ENCODE assay signal across 16 cellular contexts in the genomic region with DNA sequence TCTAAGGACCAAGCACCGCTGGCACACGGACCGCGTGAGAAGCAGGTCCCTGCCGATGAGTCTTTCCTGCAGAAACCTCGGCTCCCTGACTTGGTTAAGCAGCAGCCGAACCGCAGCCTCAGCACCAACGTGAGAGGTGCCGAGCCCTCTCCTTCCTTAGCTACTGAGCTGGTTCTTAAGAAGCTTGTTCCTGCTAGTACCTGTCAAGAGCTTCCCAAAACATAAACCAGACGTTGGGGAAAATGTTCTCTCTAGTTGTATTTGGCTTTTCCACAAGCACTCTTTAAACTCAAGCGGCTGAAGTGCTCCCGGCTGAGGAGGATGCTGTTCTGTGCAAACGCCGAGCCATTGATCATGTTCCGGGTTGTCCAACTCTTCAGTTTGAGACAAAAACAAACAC. TPM values are rescaled to one million over a fixed set of nuclear protein-coding genes. Genes with fewer than 3 reads are reported as not detected.
A peak's percentile ranks its signal among the peaks of the same experiment; 100 is the strongest.
DNase-seq lines count a peak whose midpoint lies in the region; ATAC-seq and TF ChIP-seq lines count a peak whose summit lies in the region.
"Had no signal": no experiment of that assay in that cellular context is flagged by ENCODE, and none has a peak within 500 bp of the region (broad histone marks: within the 10 kb centered on the region; RNA-seq: fewer than 3 reads in every experiment).

No MANE protein-coding gene starts in this region.

- no peaks in the 10 kb centered on the region for H3K36me3 Mint-ChIP-seq in activated CD8-positive, alpha-beta T cell treated with anti-CD3 and anti-CD28 coated beads, Interleukin-2, amount 10 ng/mL, durations not matched to agents 7 days and 5 days (ENCODE audit: low read depth)
- H3K36me3 Mint-ChIP-seq: activated naive CD4-positive, alpha-beta T cell treated with anti-CD3 and anti-CD28 coated beads, Interleukin-2, amount 10 ng/mL, durations not matched to agents 7 days and 5 days had no signal

- ATAC-seq in left ventricle myocardium superior (peak; percentile 44), left cardiac atrium (no peak)
- ATAC-seq in activated CD8-positive, alpha-beta T cell treated with anti-CD3 and anti-CD28 coated beads, Interleukin-2, amount 10 ng/mL, durations not matched to agents 7 days and 5 days = no peak
- ATAC-seq: left colon, sciatic nerve had no signal

- TF ChIP-seq CTCF in ascending aorta (IDR thresholded peaks at IDR 0.05) (no peak), GM20000 (IDR thresholded peaks at IDR 0.05; ENCODE audit: extremely low read depth, missing control alignments) (no peak)

- no peaks in the 10 kb centered on the region for H3K4me1 ChIP-seq in ascending aorta
- H3K4me1 ChIP-seq in muscle layer of duodenum (ENCODE audit: control insufficient read depth in 1 of 2, insufficient read depth in 2 of 2, low read length in 2 of 2) = peaks cover 5 to 19% of the 10 kb centered on the region in 2 donors

- POLR2A ChIA-PET in activated CD8-positive, alpha-beta T cell treated with anti-CD3 and anti-CD28 coated beads, Interleukin-2, amount 10 ng/mL, durations not matched to agents 7 days and 5 days (lab: Charles Lee) = no interaction called here

- H3K27ac ChIP-seq in ascending aorta (peak overlapping the region in 1 of 2 donors; percentile 21), muscle layer of duodenum (ENCODE audit: low read length) (no peak overlapping the region)

- peak overlapping the region; percentile 2 to 41 for H3K4me3 ChIP-seq in ascending aorta
- peak overlapping the region; percentile 37 to 46 for H3K4me3 ChIP-seq in muscle layer of duodenum (ENCODE audit: low read depth in 1 of 2, low read length in 2 of 2)

- peaks cover 5% of the 10 kb centered on the region for H3K27me3 Mint-ChIP-seq in activated CD8-positive, alpha-beta T cell treated with anti-CD3 and anti-CD28 coated beads, Interleukin-2, amount 10 ng/mL, durations not matched to agents 7 days and 5 days (ENCODE audit: low read depth)

- DNase-seq in left ventricle myocardium superior = no peak
- no peak for DNase-seq in left cardiac atrium
- no peak for DNase-seq in ascending aorta (ENCODE audit: low spot score in 2 of 2)
- no peak for DNase-seq in GM20000 (ENCODE audit: low spot score)
- no peak for DNase-seq in foreskin melanocyte
- DNase-seq in activated CD8-positive, alpha-beta T cell treated with anti-CD3 and anti-CD28 coated beads, Interleukin-2, amount 10 ng/mL, durations not matched to agents 7 days and 5 days = no peak
- DNase-seq: activated CD4-positive, alpha-beta memory T cell treated with anti-CD3 and anti-CD28 coated beads, Interleukin-2, amount 10 ng/mL, durations not matched to agents 7 days and 5 days; activated naive CD4-positive, alpha-beta T cell treated with anti-CD3 and anti-CD28 coated beads, Interleukin-2, amount 10 ng/mL, durations not matched to agents 7 days and 5 days; activated T-cell treated with anti-CD3 and anti-CD28 coated beads, Interleukin-2, amount 50 U/mL, for 24 hours; Karpas-422; left colon; NCI-H1105 treated with DMSO at 0.1 percent for 48 hours; stimulated activated naive CD4-positive, alpha-beta T cell treated with Interleukin-2 at 50 U/mL for 16 hours; T-helper 1 cell had no signal

- H3K27me3 ChIP-seq in ascending aorta = no peaks in the 10 kb centered on the region
- H3K27me3 ChIP-seq in muscle layer of duodenum (ENCODE audit: low read depth, low read length) = no peaks in the 10 kb centered on the region

- H3K9me3 Mint-ChIP-seq in activated CD8-positive, alpha-beta T cell treated with anti-CD3 and anti-CD28 coated beads, Interleukin-2, amount 10 ng/mL, durations not matched to agents 7 days and 5 days (ENCODE audit: insufficient read depth) = no peaks in the 10 kb centered on the region
- H3K9me3 Mint-ChIP-seq: activated T-cell treated with anti-CD3 and anti-CD28 coated beads, Interleukin-2, amount 50 U/mL, for 24 hours had no signal

- H3K36me3 ChIP-seq in ascending aorta = no peaks in the 10 kb centered on the region
- H3K36me3 ChIP-seq in muscle layer of duodenum (ENCODE audit: control insufficient read depth in 1 of 2, insufficient read depth in 2 of 2, low read length in 2 of 2) = no peaks in the 10 kb centered on the region

- intact Hi-C loops in left ventricle myocardium superior (cut with micrococcal nuclease) (loop anchor here (5.0 kb wide), 1 partner anchor 397 kb away; no protein-coding TSS in a partner anchor), left cardiac atrium (cut with DNase I) (loop anchor here in 1 of 2 donors (5.0 to 10.0 kb wide), 3 partner anchors 397 to 565 kb away; a partner anchor contains a TSS), ascending aorta (cut with DNase I) (loop anchor here (2.0 to 10.0 kb wide), 3 partner anchors 399 to 1012 kb away; no protein-coding TSS in a partner anchor)

- H3K4me3 Mint-ChIP-seq in activated CD8-positive, alpha-beta T cell treated with anti-CD3 and anti-CD28 coated beads, Interleukin-2, amount 10 ng/mL, durations not matched to agents 7 days and 5 days = no peak overlapping the region
- H3K4me3 Mint-ChIP-seq: activated CD4-positive, alpha-beta memory T cell treated with anti-CD3 and anti-CD28 coated beads, Interleukin-2, amount 10 ng/mL, durations not matched to agents 7 days and 5 days; activated naive CD4-positive, alpha-beta T cell treated with anti-CD3 and anti-CD28 coated beads, Interleukin-2, amount 10 ng/mL, durations not matched to agents 7 days and 5 days; activated T-cell treated with anti-CD3 and anti-CD28 coated beads, Interleukin-2, amount 50 U/mL, for 24 hours had no signal

- no peak overlapping the region for H3K27ac Mint-ChIP-seq in activated CD8-positive, alpha-beta T cell treated with anti-CD3 and anti-CD28 coated beads, Interleukin-2, amount 10 ng/mL, durations not matched to agents 7 days and 5 days
- H3K27ac Mint-ChIP-seq: activated CD4-positive, alpha-beta memory T cell treated with anti-CD3 and anti-CD28 coated beads, Interleukin-2, amount 10 ng/mL, durations not matched to agents 7 days and 5 days; activated naive CD4-positive, alpha-beta T cell treated with anti-CD3 and anti-CD28 coated beads, Interleukin-2, amount 10 ng/mL, durations not matched to agents 7 days and 5 days; activated T-cell treated with anti-CD3 and anti-CD28 coated beads, Interleukin-2, amount 50 U/mL, for 24 hours had no signal

- H3K9me3 ChIP-seq in ascending aorta (no peaks in the 10 kb centered on the region), muscle layer of duodenum (ENCODE audit: control insufficient read depth in 1 of 2, low read length in 2 of 2) (no peaks in the 10 kb centered on the region)

- CTCF ChIA-PET in activated CD8-positive, alpha-beta T cell treated with anti-CD3 and anti-CD28 coated beads, Interleukin-2, amount 10 ng/mL, durations not matched to agents 7 days and 5 days (lab: Charles Lee) = interaction anchor here (0.7 to 1.1 kb wide), 2 partner anchors 18 to 22 kb away, joined by 3 read pairs; no protein-coding TSS in a partner anchor

- H3K4me1 Mint-ChIP-seq in activated CD8-positive, alpha-beta T cell treated with anti-CD3 and anti-CD28 coated beads, Interleukin-2, amount 10 ng/mL, durations not matched to agents 7 days and 5 days (ENCODE audit: low read depth) = no peaks in the 10 kb centered on the region
- H3K4me1 Mint-ChIP-seq: activated CD4-positive, alpha-beta memory T cell treated with anti-CD3 and anti-CD28 coated beads, Interleukin-2, amount 10 ng/mL, durations not matched to agents 7 days and 5 days; activated naive CD4-positive, alpha-beta T cell treated with anti-CD3 and anti-CD28 coated beads, Interleukin-2, amount 10 ng/mL, durations not matched to agents 7 days and 5 days had no signal

RNA-seq across cellular contexts. Expression of a gene that starts 29.3 kb away (rescaled TPM):
- 6.3 TPM for total RNA-seq in left ventricle myocardium superior
- total RNA-seq in left cardiac atrium = 1 to 10 TPM; 5.3 to 8.6 TPM
- total RNA-seq in ascending aorta = 19.9 TPM
- under 1 TPM; 0.53 to 0.70 TPM for total RNA-seq in activated CD8-positive, alpha-beta T cell treated with anti-CD3 and anti-CD28 coated beads, Interleukin-2, amount 10 ng/mL, durations not matched to agents 7 days and 5 days
